Comparison of ENCODE assay signal across 1 cellular context in genomic region chr10:44958196-44958896, GRCh38.
TF ChIP-seq lines count a peak whose summit lies in the region.

No MANE protein-coding gene starts in this region.

TF ChIP-seq in H1, 55 proteins besides CTCF, POLR2A, EP300 and RAD21 (continued from another document):
- TF ChIP-seq SIRT6 (IDR thresholded peaks at IDR 0.05; ENCODE audit: low read length) = no peak
- no peak for TF ChIP-seq TEAD4 (IDR thresholded peaks at IDR 0.05; ENCODE audit: low read depth, low read length)
- no peak for TF ChIP-seq TAF1 (IDR thresholded peaks at IDR 0.05; ENCODE audit: low read depth, low read length)
- TF ChIP-seq JUND (IDR thresholded peaks at IDR 0.05; ENCODE audit: low read length) = no peak
- no peak for TF ChIP-seq KDM4A (IDR thresholded peaks at IDR 0.05; ENCODE audit: low read depth, low read length, severe bottlenecking)
- no peak for TF ChIP-seq SAP30 (IDR thresholded peaks at IDR 0.05; ENCODE audit: insufficient read depth, insufficient replicate concordance, low read length)
- no peak for TF ChIP-seq CTBP2 (IDR thresholded peaks at IDR 0.05; ENCODE audit: borderline replicate concordance, insufficient read depth, insufficient read length, low read length)
- TF ChIP-seq CBX8 (IDR thresholded peaks at IDR 0.05; ENCODE audit: borderline replicate concordance, low read depth, low read length) = no peak
- no peak for TF ChIP-seq MAX (IDR thresholded peaks at IDR 0.05)
